Comparison of ENCODE assay signal across 1 cellular context in genomic region chr4:89110986-89111832, GRCh38.
A peak's percentile ranks its signal among the peaks of the same experiment; 100 is the strongest.
TF ChIP-seq lines count a peak whose summit lies in the region.

Gene TIGD2, plus strand, starts transcription at chr4:89111533. Its CDS starts 1,442 bp downstream, at chr4:89112975.

TF ChIP-seq in HepG2, 621 proteins besides CTCF, POLR2A, EP300 and RAD21 (continued from another document and continues in another):
- TF ChIP-seq MAFF (IDR thresholded peaks at IDR 0.05; ENCODE audit: low read depth, low read length) (no peak), THYN1 (CRISPR knock-in tag; IDR thresholded peaks at IDR 0.05; ENCODE audit: borderline replicate concordance, low read depth) (no peak), FOXA3 (CRISPR knock-in tag; IDR thresholded peaks at IDR 0.05) (peak; percentile 58; the same call in 1 of the 2 replicates), ZSCAN30 (CRISPR knock-in tag; IDR thresholded peaks at IDR 0.05) (peak; percentile 81; the same call in 1 of the 2 replicates), EZH2 (conservative IDR thresholded peaks at IDR 0.05; ENCODE audit: low read depth, low read length) (no peak; the same call in 1 of the 2 replicates), ZBTB7B (CRISPR knock-in tag; IDR thresholded peaks at IDR 0.05) (no peak), TRIM22 (IDR thresholded peaks at IDR 0.05) (no peak), ZC3H4 (CRISPR knock-in tag; IDR thresholded peaks at IDR 0.05; ENCODE audit: borderline replicate concordance) (no peak), RXRB (CRISPR knock-in tag; IDR thresholded peaks at IDR 0.05; ENCODE audit: borderline replicate concordance) (peak; percentile 20; the same call in 1 of the 2 replicates), CCAR2 (optimal IDR thresholded peaks at IDR 0.05; ENCODE audit: low read depth, low read length) (no peak), ZNF562 (CRISPR knock-in tag; IDR thresholded peaks at IDR 0.05; ENCODE audit: borderline replicate concordance) (peak; percentile 67; the same call in 1 of the 2 replicates), FOXC1 (CRISPR knock-in tag; IDR thresholded peaks at IDR 0.05; ENCODE audit: borderline replicate concordance) (no peak), ZNF563 (CRISPR knock-in tag; IDR thresholded peaks at IDR 0.05) (no peak; the same call in none of the 2 replicates), ZNF446 (CRISPR knock-in tag; IDR thresholded peaks at IDR 0.05) (no peak), ARID2 (CRISPR knock-in tag; IDR thresholded peaks at IDR 0.05; ENCODE audit: borderline replicate concordance) (no peak), ZNF549 (CRISPR knock-in tag; IDR thresholded peaks at IDR 0.05) (no peak), THAP11 (CRISPR knock-in tag; IDR thresholded peaks at IDR 0.05) (peak; percentile 59), SSRP1 (CRISPR knock-in tag; IDR thresholded peaks at IDR 0.05) (no peak), ZNF138 (CRISPR knock-in tag; IDR thresholded peaks at IDR 0.05; ENCODE audit: low read depth) (no peak), KDM3A (CRISPR knock-in tag; IDR thresholded peaks at IDR 0.05; ENCODE audit: low read depth) (0 out of 2 replicates have a peak, but pooled peaks have one; percentile 56), MTF1 (CRISPR knock-in tag; IDR thresholded peaks at IDR 0.05) (no peak), HIC2 (CRISPR knock-in tag; IDR thresholded peaks at IDR 0.05; ENCODE audit: low read depth) (peak; percentile 36; the same call in 1 of the 2 replicates), REL (CRISPR knock-in tag; conservative IDR thresholded peaks at IDR 0.05) (peak; percentile 84), MED13 (CRISPR knock-in tag; IDR thresholded peaks at IDR 0.05) (no peak), HOXD1 (CRISPR knock-in tag; IDR thresholded peaks at IDR 0.05) (0 out of 2 replicates have a peak, but pooled peaks have one; percentile 12), ZNF652 (CRISPR knock-in tag; IDR thresholded peaks at IDR 0.05; ENCODE audit: borderline replicate concordance, low read depth) (no peak), CEBPG (CRISPR knock-in tag; IDR thresholded peaks at IDR 0.05) (no peak), ZBTB8A (CRISPR knock-in tag; IDR thresholded peaks at IDR 0.05; ENCODE audit: borderline replicate concordance, low read depth) (no peak), AKAP8 (CRISPR knock-in tag; IDR thresholded peaks at IDR 0.05) (no peak), ZFP62 (CRISPR knock-in tag; IDR thresholded peaks at IDR 0.05) (no peak), KLF15 (CRISPR knock-in tag; IDR thresholded peaks at IDR 0.05; ENCODE audit: borderline replicate concordance) (peak; percentile 21; the same call in 1 of the 2 replicates), DMAP1 (CRISPR knock-in tag; IDR thresholded peaks at IDR 0.05) (peak; percentile 75; the same call in 1 of the 2 replicates), AHR (CRISPR knock-in tag; IDR thresholded peaks at IDR 0.05) (peak; percentile 73; the same call in 1 of the 2 replicates), ZNF256 (CRISPR knock-in tag; conservative IDR thresholded peaks at IDR 0.05) (0 out of 2 replicates have a peak, but pooled peaks have one; percentile 73), ZBED4 (CRISPR knock-in tag; IDR thresholded peaks at IDR 0.05; ENCODE audit: borderline replicate concordance) (no peak), ZHX1 (CRISPR knock-in tag; IDR thresholded peaks at IDR 0.05; ENCODE audit: low read depth) (no peak), HDAC6 (IDR thresholded peaks at IDR 0.05; ENCODE audit: low read depth, low read length) (no peak)
- TF ChIP-seq, protein P1, sequence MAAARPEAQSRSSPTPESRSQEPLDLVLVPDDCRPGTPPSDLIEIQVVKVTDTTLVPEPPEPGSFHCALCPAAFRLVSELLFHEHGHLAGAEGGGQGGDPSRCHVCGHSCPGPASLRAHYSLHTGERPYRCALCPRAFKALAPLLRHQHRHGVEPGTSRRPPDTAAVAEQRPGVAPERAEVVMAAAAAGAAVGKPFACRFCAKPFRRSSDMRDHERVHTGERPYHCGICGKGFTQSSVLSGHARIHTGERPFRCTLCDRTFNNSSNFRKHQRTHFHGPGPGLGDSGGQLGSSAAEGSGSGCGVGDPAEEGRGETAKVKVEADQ (CRISPR knock-in tag; IDR thresholded peaks at IDR 0.05; ENCODE audit: borderline replicate concordance): peak; percentile 45; the same call in 1 of the 2 replicates
- TF ChIP-seq, protein P2, sequence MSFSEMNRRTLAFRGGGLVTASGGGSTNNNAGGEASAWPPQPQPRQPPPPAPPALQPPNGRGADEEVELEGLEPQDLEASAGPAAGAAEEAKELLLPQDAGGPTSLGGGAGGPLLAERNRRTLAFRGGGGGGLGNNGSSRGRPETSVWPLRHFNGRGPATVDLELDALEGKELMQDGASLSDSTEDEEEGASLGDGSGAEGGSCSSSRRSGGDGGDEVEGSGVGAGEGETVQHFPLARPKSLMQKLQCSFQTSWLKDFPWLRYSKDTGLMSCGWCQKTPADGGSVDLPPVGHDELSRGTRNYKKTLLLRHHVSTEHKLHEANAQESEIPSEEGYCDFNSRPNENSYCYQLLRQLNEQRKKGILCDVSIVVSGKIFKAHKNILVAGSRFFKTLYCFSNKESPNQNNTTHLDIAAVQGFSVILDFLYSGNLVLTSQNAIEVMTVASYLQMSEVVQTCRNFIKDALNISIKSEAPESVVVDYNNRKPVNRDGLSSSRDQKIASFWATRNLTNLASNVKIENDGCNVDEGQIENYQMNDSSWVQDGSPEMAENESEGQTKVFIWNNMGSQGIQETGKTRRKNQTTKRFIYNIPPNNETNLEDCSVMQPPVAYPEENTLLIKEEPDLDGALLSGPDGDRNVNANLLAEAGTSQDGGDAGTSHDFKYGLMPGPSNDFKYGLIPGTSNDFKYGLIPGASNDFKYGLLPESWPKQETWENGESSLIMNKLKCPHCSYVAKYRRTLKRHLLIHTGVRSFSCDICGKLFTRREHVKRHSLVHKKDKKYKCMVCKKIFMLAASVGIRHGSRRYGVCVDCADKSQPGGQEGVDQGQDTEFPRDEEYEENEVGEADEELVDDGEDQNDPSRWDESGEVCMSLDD (CRISPR knock-in tag; IDR thresholded peaks at IDR 0.05; ENCODE audit: borderline replicate concordance): no peak
- TF ChIP-seq, protein P3, sequence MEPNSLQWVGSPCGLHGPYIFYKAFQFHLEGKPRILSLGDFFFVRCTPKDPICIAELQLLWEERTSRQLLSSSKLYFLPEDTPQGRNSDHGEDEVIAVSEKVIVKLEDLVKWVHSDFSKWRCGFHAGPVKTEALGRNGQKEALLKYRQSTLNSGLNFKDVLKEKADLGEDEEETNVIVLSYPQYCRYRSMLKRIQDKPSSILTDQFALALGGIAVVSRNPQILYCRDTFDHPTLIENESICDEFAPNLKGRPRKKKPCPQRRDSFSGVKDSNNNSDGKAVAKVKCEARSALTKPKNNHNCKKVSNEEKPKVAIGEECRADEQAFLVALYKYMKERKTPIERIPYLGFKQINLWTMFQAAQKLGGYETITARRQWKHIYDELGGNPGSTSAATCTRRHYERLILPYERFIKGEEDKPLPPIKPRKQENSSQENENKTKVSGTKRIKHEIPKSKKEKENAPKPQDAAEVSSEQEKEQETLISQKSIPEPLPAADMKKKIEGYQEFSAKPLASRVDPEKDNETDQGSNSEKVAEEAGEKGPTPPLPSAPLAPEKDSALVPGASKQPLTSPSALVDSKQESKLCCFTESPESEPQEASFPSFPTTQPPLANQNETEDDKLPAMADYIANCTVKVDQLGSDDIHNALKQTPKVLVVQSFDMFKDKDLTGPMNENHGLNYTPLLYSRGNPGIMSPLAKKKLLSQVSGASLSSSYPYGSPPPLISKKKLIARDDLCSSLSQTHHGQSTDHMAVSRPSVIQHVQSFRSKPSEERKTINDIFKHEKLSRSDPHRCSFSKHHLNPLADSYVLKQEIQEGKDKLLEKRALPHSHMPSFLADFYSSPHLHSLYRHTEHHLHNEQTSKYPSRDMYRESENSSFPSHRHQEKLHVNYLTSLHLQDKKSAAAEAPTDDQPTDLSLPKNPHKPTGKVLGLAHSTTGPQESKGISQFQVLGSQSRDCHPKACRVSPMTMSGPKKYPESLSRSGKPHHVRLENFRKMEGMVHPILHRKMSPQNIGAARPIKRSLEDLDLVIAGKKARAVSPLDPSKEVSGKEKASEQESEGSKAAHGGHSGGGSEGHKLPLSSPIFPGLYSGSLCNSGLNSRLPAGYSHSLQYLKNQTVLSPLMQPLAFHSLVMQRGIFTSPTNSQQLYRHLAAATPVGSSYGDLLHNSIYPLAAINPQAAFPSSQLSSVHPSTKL (CRISPR knock-in tag; IDR thresholded peaks at IDR 0.05): peak; percentile 49; the same call in 1 of the 2 replicates
